Comparison of ENCODE assay signal across 16 cellular contexts in genomic region chr14:64899958-64900357, GRCh38. TPM values are rescaled to one million over a fixed set of nuclear protein-coding genes. Genes with fewer than 3 reads are reported as not detected.
"Had no signal": no experiment of that assay in that cellular context is flagged by ENCODE, and none has a peak within 500 bp of the region (broad histone marks: within the 10 kb centered on the region; RNA-seq: fewer than 3 reads in every experiment).

No MANE protein-coding gene starts in this region.

- H3K27ac ChIP-seq: heart right ventricle, thyroid gland had no signal

- H3K9me3 ChIP-seq: heart right ventricle, thyroid gland had no signal

- H3K36me3 ChIP-seq: heart right ventricle, thyroid gland had no signal

- DNase-seq: activated CD4-positive, alpha-beta T cell treated with anti-CD3 and anti-CD28 coated beads, Interleukin-2, amount 10 ng/mL, durations not matched to agents 24 days and 14 days; activated CD8-positive, alpha-beta T cell treated with anti-CD3 and anti-CD28 coated beads, Interleukin-2, amount 10 ng/mL, durations not matched to agents 7 days and 5 days; activated naive CD4-positive, alpha-beta T cell treated with anti-CD3 and anti-CD28 coated beads for 36 hours; activated T-cell treated with anti-CD3 and anti-CD28 coated beads, Interleukin-2, amount 50 U/mL, for 4 hours; anterior cingulate cortex; effector CD4-positive, alpha-beta T cell; heart right ventricle; immature natural killer cell; occipital lobe; stimulated activated CD4-positive, alpha-beta T cell treated with anti-CD3 and anti-CD28 coated beads, Interleukin-12 subunit alpha, Interleukin-12 subunit beta, amount 100 ng/mL, for 4 hours; stimulated activated CD4-positive, alpha-beta T cell treated with anti-CD3 and anti-CD28 coated beads, Interleukin-1b, Interleukin-23, amount 100 ng/mL, for 48 hours; stimulated activated naive CD4-positive, alpha-beta T cell treated with Interleukin-2 at 50 U/mL for 16 hours; SW 1271; thyroid gland had no signal

- ATAC-seq: activated CD8-positive, alpha-beta T cell treated with anti-CD3 and anti-CD28 coated beads, Interleukin-2, amount 10 ng/mL, durations not matched to agents 7 days and 5 days; activated T-cell treated with anti-CD3 and anti-CD28 coated beads, Interleukin-2, amount 50 U/mL, for 4 hours; esophagus mucosa; heart right ventricle had no signal

- H3K4me1 ChIP-seq: heart right ventricle, thyroid gland had no signal

- H3K4me3 ChIP-seq: heart right ventricle, thyroid gland had no signal

- H3K27me3 ChIP-seq: thyroid gland had no signal

RNA-seq across cellular contexts. Expression of gene GPX2, which starts 42.6 kb away (rescaled TPM):
- polyA plus RNA-seq: heart right ventricle, immature natural killer cell, neural cell had no signal
